In the genomic region with DNA sequence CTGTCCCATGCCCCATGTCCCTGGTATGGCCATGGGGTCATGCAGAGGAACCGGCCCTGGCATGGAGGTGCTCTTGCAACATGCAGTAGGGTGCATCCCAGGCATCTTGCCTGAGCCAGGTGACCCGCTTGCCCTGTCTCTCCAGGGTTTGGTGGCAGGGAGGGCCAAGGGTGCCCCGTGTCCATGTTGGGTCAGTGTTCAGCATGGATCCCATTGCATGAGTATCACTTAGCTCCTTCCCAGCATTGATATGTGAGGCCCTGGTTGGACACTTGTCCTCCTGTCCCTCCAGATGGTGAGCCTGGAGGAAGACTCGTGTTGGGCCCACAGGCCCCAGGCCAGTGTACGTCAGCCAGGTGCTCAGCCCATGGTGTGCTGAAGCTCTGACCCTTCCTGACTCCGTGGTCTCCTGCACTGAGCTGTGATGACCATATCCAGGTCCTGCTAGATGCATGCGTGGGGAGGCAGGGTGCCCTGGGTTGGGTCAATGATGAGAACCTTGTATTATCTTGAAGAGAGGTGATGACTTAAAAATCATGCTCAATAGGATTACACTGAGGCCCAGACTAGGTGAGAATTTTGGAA, we compare ENCODE assay signal across 29 cellular contexts.
"Had no signal": no experiment of that assay in that cellular context is flagged by ENCODE, and none has a peak within 500 bp of the region (broad histone marks: within the 10 kb centered on the region; RNA-seq: fewer than 3 reads in every experiment).

No MANE protein-coding gene starts in this region.

- H3K36me3 Mint-ChIP-seq: stimulated activated effector memory CD8-positive, alpha-beta T cell treated with anti-CD3 and anti-CD28 coated beads, Interleukin-12 subunit alpha, Interleukin-12 subunit beta, amount 100 ng/mL, for 72 hours; stimulated activated memory B cell treated with anti-CD40 and anti-IgM and Interleukin-4, amounts not matched to agents 10 μg/mL and 1 μg/mL and 100 μg/mL, for 72 hours; stimulated activated naive B cell treated with anti-CD40 and anti-IgM and Interleukin-4, amounts not matched to agents 10 μg/mL and 1 μg/mL and 100 μg/mL, for 72 hours; type B pancreatic cell had no signal

- H3K27ac Mint-ChIP-seq: stimulated activated effector memory CD8-positive, alpha-beta T cell treated with anti-CD3 and anti-CD28 coated beads, Interleukin-12 subunit alpha, Interleukin-12 subunit beta, amount 100 ng/mL, for 72 hours; stimulated activated memory B cell treated with anti-CD40 and anti-IgM and Interleukin-4, amounts not matched to agents 10 μg/mL and 1 μg/mL and 100 μg/mL, for 72 hours; stimulated activated naive B cell treated with anti-CD40 and anti-IgM and Interleukin-4, amounts not matched to agents 10 μg/mL and 1 μg/mL and 100 μg/mL, for 72 hours; stimulated activated naive CD8-positive, alpha-beta T cell treated with anti-CD3 and anti-CD28 coated beads, Interleukin-15, amount 100 ng/mL, for 72 hours; stimulated activated naive CD8-positive, alpha-beta T cell treated with anti-CD3 and anti-CD28 coated beads, Interleukin-15, Interleukin-2, amounts not matched to agents 100 ng/mL and 50 ng/mL, for 24 hours; type B pancreatic cell had no signal

- H3K27me3 Mint-ChIP-seq: stimulated activated memory B cell treated with anti-CD40 and anti-IgM and Interleukin-4, amounts not matched to agents 10 μg/mL and 1 μg/mL and 100 μg/mL, for 72 hours; stimulated activated naive B cell treated with anti-CD40 and anti-IgM and Interleukin-4, amounts not matched to agents 10 μg/mL and 1 μg/mL and 100 μg/mL, for 72 hours; stimulated activated naive CD8-positive, alpha-beta T cell treated with anti-CD3 and anti-CD28 coated beads, Interleukin-15, amount 100 ng/mL, for 72 hours; stimulated activated naive CD8-positive, alpha-beta T cell treated with anti-CD3 and anti-CD28 coated beads, Interleukin-15, Interleukin-2, amounts not matched to agents 100 ng/mL and 50 ng/mL, for 24 hours; type B pancreatic cell had no signal

- H3K4me1 Mint-ChIP-seq: stimulated activated effector memory CD8-positive, alpha-beta T cell treated with anti-CD3 and anti-CD28 coated beads, Interleukin-12 subunit alpha, Interleukin-12 subunit beta, amount 100 ng/mL, for 72 hours; stimulated activated memory B cell treated with anti-CD40 and anti-IgM and Interleukin-4, amounts not matched to agents 10 μg/mL and 1 μg/mL and 100 μg/mL, for 72 hours; stimulated activated naive B cell treated with anti-CD40 and anti-IgM and Interleukin-4, amounts not matched to agents 10 μg/mL and 1 μg/mL and 100 μg/mL, for 72 hours; stimulated activated naive CD8-positive, alpha-beta T cell treated with anti-CD3 and anti-CD28 coated beads, Interleukin-15, amount 100 ng/mL, for 72 hours had no signal

- H3K9me3 Mint-ChIP-seq: type B pancreatic cell had no signal

- H3K9me3 ChIP-seq: testis, thoracic aorta, thyroid gland, upper lobe of right lung, uterus, vagina had no signal

- H3K4me3 Mint-ChIP-seq: stimulated activated effector memory CD8-positive, alpha-beta T cell treated with anti-CD3 and anti-CD28 coated beads, Interleukin-12 subunit alpha, Interleukin-12 subunit beta, amount 100 ng/mL, for 72 hours; stimulated activated memory B cell treated with anti-CD40 and anti-IgM and Interleukin-4, amounts not matched to agents 10 μg/mL and 1 μg/mL and 100 μg/mL, for 72 hours; stimulated activated naive B cell treated with anti-CD40 and anti-IgM and Interleukin-4, amounts not matched to agents 10 μg/mL and 1 μg/mL and 100 μg/mL, for 72 hours; stimulated activated naive CD8-positive, alpha-beta T cell treated with anti-CD3 and anti-CD28 coated beads, Interleukin-15, amount 100 ng/mL, for 72 hours; stimulated activated naive CD8-positive, alpha-beta T cell treated with anti-CD3 and anti-CD28 coated beads, Interleukin-15, Interleukin-2, amounts not matched to agents 100 ng/mL and 50 ng/mL, for 24 hours; type B pancreatic cell had no signal

- DNase-seq: stimulated activated CD4-positive, alpha-beta T cell treated with anti-CD3 and anti-CD28 coated beads, Interleukin-2, amount 100 ng/mL, for 48 hours; stimulated activated CD4-positive, alpha-beta T cell treated with anti-CD3 and anti-CD28 coated beads, Interleukin-4, amount 100 ng/mL, for 1 hour; stimulated activated CD4-positive, alpha-beta T cell treated with anti-CD3 and anti-CD28 coated beads, Interleukin-4, amount 100 ng/mL, for 24 hours; stimulated activated CD4-positive, alpha-beta T cell treated with anti-CD3 and anti-CD28 coated beads, Interleukin-4, amount 100 ng/mL, for 4 hours; stimulated activated CD8-positive, alpha-beta memory T cell treated with anti-CD3 and anti-CD28 coated beads, Interleukin-4, amount 100 ng/mL, for 48 hours; stimulated activated naive B cell treated with anti-CD40 and anti-IgM and Interleukin-4, amounts not matched to agents 10 μg/mL and 1 μg/mL and 100 μg/mL, for 72 hours; stimulated activated naive CD4-positive, alpha-beta T cell; stimulated activated naive CD4-positive, alpha-beta T cell treated with Interleukin-2 at 50 U/mL for 16 hours; stimulated activated naive CD8-positive, alpha-beta T cell treated with anti-CD3 and anti-CD28 coated beads, Interleukin-15, amount 100 ng/mL, for 72 hours; stimulated activated naive CD8-positive, alpha-beta T cell treated with anti-CD3 and anti-CD28 coated beads, Interleukin-15, Interleukin-2, amounts not matched to agents 100 U/mL and 50 U/mL, for 24 hours; stomach; substantia nigra; testis; thyroid gland; tibial artery; transverse colon; trophoblast cell; upper lobe of left lung; upper lobe of right lung; uterus had no signal

- FAIRE-seq: urothelium cell line had no signal

- H3K27me3 ChIP-seq: stomach, suprapubic skin, testis, thyroid gland, tibial artery, tibial nerve, transverse colon, upper lobe of left lung, upper lobe of right lung, uterus, vagina had no signal

- H3K27ac ChIP-seq: stomach, suprapubic skin, testis, thoracic aorta, thyroid gland, tibial artery, tibial nerve, transverse colon, upper lobe of left lung, upper lobe of right lung, uterus, vagina had no signal

- ATAC-seq: stimulated activated effector memory CD8-positive, alpha-beta T cell treated with anti-CD3 and anti-CD28 coated beads, Interleukin-12 subunit alpha, Interleukin-12 subunit beta, amount 100 ng/mL, for 72 hours; stimulated activated memory B cell treated with anti-CD40 and anti-IgM and Interleukin-4, amounts not matched to agents 10 μg/mL and 1 μg/mL and 100 μg/mL, for 72 hours; stimulated activated naive B cell treated with anti-CD40 and anti-IgM and Interleukin-4, amounts not matched to agents 10 μg/mL and 1 μg/mL and 100 μg/mL, for 72 hours; stimulated activated naive CD8-positive, alpha-beta T cell treated with anti-CD3 and anti-CD28 coated beads, Interleukin-15, amount 100 ng/mL, for 72 hours; stimulated activated naive CD8-positive, alpha-beta T cell treated with anti-CD3 and anti-CD28 coated beads, Interleukin-15, Interleukin-2, amounts not matched to agents 100 U/mL and 50 U/mL, for 24 hours; upper lobe of right lung had no signal

- H3K4me1 ChIP-seq: stomach, suprapubic skin, testis, thyroid gland, tibial artery, tibial nerve, transverse colon, upper lobe of left lung, upper lobe of right lung, uterus, vagina had no signal

- H3K36me3 ChIP-seq: stomach, suprapubic skin, thoracic aorta, thyroid gland, tibial artery, tibial nerve, transverse colon, upper lobe of left lung, upper lobe of right lung, uterus, vagina had no signal

- H3K4me3 ChIP-seq: stomach, suprapubic skin, testis, thoracic aorta, thyroid gland, tibial artery, tibial nerve, transverse colon, upper lobe of left lung, upper lobe of right lung, uterus, vagina had no signal
